ENCODE assay signal across 17 cellular contexts in genomic region chr14:95222870-95223398, GRCh38.
DNase-seq lines count a peak whose midpoint lies in the region; ATAC-seq and TF ChIP-seq lines count a peak whose summit lies in the region.
"Had no signal": no experiment of that assay in that cellular context is flagged by ENCODE, and none has a peak within 500 bp of the region (broad histone marks: within the 10 kb centered on the region; RNA-seq: fewer than 3 reads in every experiment).

No MANE protein-coding gene starts in this region.

- no peaks in the 10 kb centered on the region for H3K9me3 Mint-ChIP-seq in stimulated activated memory B cell treated with anti-CD40 and anti-IgM and Interleukin-4, amounts not matched to agents 10 μg/mL and 1 μg/mL and 100 μg/mL, for 72 hours
- H3K9me3 Mint-ChIP-seq: activated naive CD8-positive, alpha-beta T cell treated with anti-CD3 and anti-CD28 coated beads, Interleukin-2, amount 50 U/mL, for 24 hours; dendritic cell treated with granulocyte-macrophage colony-stimulating factor and Interleukin-4, amounts not matched to agents 40 ng/mL and 50 ng/mL, for 4 days; natural killer cell; T-cell had no signal

- TF ChIP-seq CTCF in right atrium auricular region (IDR thresholded peaks at IDR 0.05) (no peak), fibroblast of mammary gland (conservative IDR thresholded peaks at IDR 0.05; ENCODE audit: control insufficient read depth, insufficient read depth, low read depth, low read length) (no peak), osteoblast (IDR thresholded peaks at IDR 0.05; ENCODE audit: extremely low read depth, low read depth, low read length) (no peak)

- no peak overlapping the region for H2AFZ ChIP-seq in osteoblast (ENCODE audit: low read length)

- H3K27ac ChIP-seq in right atrium auricular region (no peak overlapping the region), osteoblast (ENCODE audit: low read depth, low read length) (no peak overlapping the region)
- H3K27ac ChIP-seq: A549 had no signal

- H4K20me1 ChIP-seq in osteoblast (ENCODE audit: insufficient read depth, low read length), result no peaks in the 10 kb centered on the region

- H3K4me3 Mint-ChIP-seq in stimulated activated memory B cell treated with anti-CD40 and anti-IgM and Interleukin-4, amounts not matched to agents 10 μg/mL and 1 μg/mL and 100 μg/mL, for 72 hours, result no peak overlapping the region
- H3K4me3 Mint-ChIP-seq: activated naive CD8-positive, alpha-beta T cell treated with anti-CD3 and anti-CD28 coated beads, Interleukin-2, amount 50 U/mL, for 24 hours; dendritic cell treated with granulocyte-macrophage colony-stimulating factor and Interleukin-4, amounts not matched to agents 40 ng/mL and 50 ng/mL, for 4 days; natural killer cell; T-cell had no signal

- H3K79me2 ChIP-seq in osteoblast (ENCODE audit: insufficient read depth, low read length), result no peaks in the 10 kb centered on the region

- ATAC-seq in Right ventricle myocardium inferior (peak; percentile 49), GM19351 (IDR thresholded peaks at IDR 0.05; ENCODE audit: unreplicated experiment) (no peak)
- ATAC-seq in stimulated activated memory B cell treated with anti-CD40 and anti-IgM and Interleukin-4, amounts not matched to agents 10 μg/mL and 1 μg/mL and 100 μg/mL, for 72 hours, result no peak
- ATAC-seq: activated naive CD8-positive, alpha-beta T cell treated with anti-CD3 and anti-CD28 coated beads, Interleukin-2, amount 50 U/mL, for 24 hours; natural killer cell; T-cell had no signal

- H3K27me3 ChIP-seq in right atrium auricular region (no peaks in the 10 kb centered on the region), osteoblast (ENCODE audit: insufficient read depth, low read length) (no peaks in the 10 kb centered on the region)

- DNase-seq in Right ventricle myocardium inferior (ENCODE audit: missing footprints) (no peak), right atrium auricular region (ENCODE audit: low spot score) (no peak), fibroblast of mammary gland (ENCODE audit: low read depth) (peak; percentile 89), medulla oblongata (ENCODE audit: extremely low spot score) (peak; percentile 42), osteoblast (ENCODE audit: insufficient read length, low spot score, missing footprints) (no peak), NCI-H2196 (lab: John Stamatoyannopoulos, UW; ENCODE audit: unreplicated experiment) (no peak)
- DNase-seq: activated CD4-positive, CD25-positive, alpha-beta regulatory T cell; activated CD8-positive, alpha-beta memory T cell treated with anti-CD3 and anti-CD28 coated beads, Interleukin-2, amount 50 U/mL, for 4 hours; activated naive CD8-positive, alpha-beta T cell treated with anti-CD3 and anti-CD28 coated beads, Interleukin-2, amount 50 U/mL, for 24 hours; natural killer cell; T-cell had no signal

- H3K36me3 ChIP-seq in right atrium auricular region (no peaks in the 10 kb centered on the region), osteoblast (ENCODE audit: insufficient read depth, low read length) (no peaks in the 10 kb centered on the region)
- H3K36me3 ChIP-seq: HAP-1 had no signal

- H3K4me2 ChIP-seq in osteoblast (ENCODE audit: insufficient read depth, low read length), result no peak overlapping the region
- H3K4me2 ChIP-seq: A549 had no signal

- no peaks in the 10 kb centered on the region for H3K4me1 Mint-ChIP-seq in stimulated activated memory B cell treated with anti-CD40 and anti-IgM and Interleukin-4, amounts not matched to agents 10 μg/mL and 1 μg/mL and 100 μg/mL, for 72 hours
- H3K4me1 Mint-ChIP-seq: activated naive CD8-positive, alpha-beta T cell treated with anti-CD3 and anti-CD28 coated beads, Interleukin-2, amount 50 U/mL, for 24 hours; natural killer cell; T-cell had no signal

- H3K9me3 ChIP-seq in right atrium auricular region, result no peaks in the 10 kb centered on the region
- H3K9me3 ChIP-seq in osteoblast (ENCODE audit: low read depth, low read length), result no peaks in the 10 kb centered on the region
- H3K9me3 ChIP-seq: A549, Caco-2, HAP-1 had no signal

- H3K36me3 Mint-ChIP-seq in stimulated activated memory B cell treated with anti-CD40 and anti-IgM and Interleukin-4, amounts not matched to agents 10 μg/mL and 1 μg/mL and 100 μg/mL, for 72 hours, result peaks cover 34% of the 10 kb centered on the region
- H3K36me3 Mint-ChIP-seq: natural killer cell, T-cell had no signal

- H3K27ac Mint-ChIP-seq in stimulated activated memory B cell treated with anti-CD40 and anti-IgM and Interleukin-4, amounts not matched to agents 10 μg/mL and 1 μg/mL and 100 μg/mL, for 72 hours, result no peak overlapping the region
- H3K27ac Mint-ChIP-seq: activated naive CD8-positive, alpha-beta T cell treated with anti-CD3 and anti-CD28 coated beads, Interleukin-2, amount 50 U/mL, for 24 hours; dendritic cell treated with granulocyte-macrophage colony-stimulating factor and Interleukin-4, amounts not matched to agents 40 ng/mL and 50 ng/mL, for 4 days; natural killer cell; T-cell had no signal

- H3K27me3 Mint-ChIP-seq in stimulated activated memory B cell treated with anti-CD40 and anti-IgM and Interleukin-4, amounts not matched to agents 10 μg/mL and 1 μg/mL and 100 μg/mL, for 72 hours, result no peaks in the 10 kb centered on the region
- H3K27me3 Mint-ChIP-seq: activated naive CD8-positive, alpha-beta T cell treated with anti-CD3 and anti-CD28 coated beads, Interleukin-2, amount 50 U/mL, for 24 hours; dendritic cell treated with granulocyte-macrophage colony-stimulating factor and Interleukin-4, amounts not matched to agents 40 ng/mL and 50 ng/mL, for 4 days; T-cell had no signal

- H3K4me1 ChIP-seq in right atrium auricular region (no peaks in the 10 kb centered on the region), osteoblast (ENCODE audit: insufficient read depth, low read length) (peaks cover 8% of the 10 kb centered on the region)
- H3K4me1 ChIP-seq: HAP-1 had no signal

- no peak overlapping the region for H3K4me3 ChIP-seq in right atrium auricular region
- no peak overlapping the region for H3K4me3 ChIP-seq in fibroblast of mammary gland (ENCODE audit: control insufficient read depth, low read depth, low read length)
- no peak overlapping the region for H3K4me3 ChIP-seq in osteoblast (ENCODE audit: insufficient read depth, low read length)
- H3K4me3 ChIP-seq: A549, HAP-1 had no signal

- intact Hi-C loops in Right ventricle myocardium inferior (cut with DNase I), result no loop called here

Comparison
In these comparisons a context has a peak if more than half of its experiments do, and no peak if none do; other contexts are left out.
1. DNase-seq: peak in fibroblast of mammary gland (single experiment) and medulla oblongata (single experiment); none in Right ventricle myocardium inferior (single experiment), right atrium auricular region (single experiment), osteoblast (single experiment) and NCI-H2196 (single experiment).